ENCODE assay signal across 7 cellular contexts in genomic region chr13:44142540-44142867, GRCh38.
A peak's percentile ranks its signal among the peaks of the same experiment; 100 is the strongest.
DNase-seq lines count a peak whose midpoint lies in the region; ATAC-seq lines count a peak whose summit lies in the region.

No MANE protein-coding gene starts in this region.

- no peaks in the 10 kb centered on the region for H3K9me3 ChIP-seq in HUES48 (ENCODE audit: control insufficient read depth, insufficient read depth, low read length)
- H3K9me3 ChIP-seq in iPS-18a (ENCODE audit: control insufficient read depth, low read depth, low read length), result no peaks in the 10 kb centered on the region

- no peak for ATAC-seq in activated naive CD4-positive, alpha-beta T cell treated with anti-CD3 and anti-CD28 coated beads, Interleukin-2, amount 50 U/mL, for 72 hours
- peak; percentile 5 for ATAC-seq in stimulated activated naive CD8-positive, alpha-beta T cell treated with anti-CD3 and anti-CD28 coated beads, Interleukin-15, amount 100 ng/mL, for 72 hours
- ATAC-seq in HG03135 (IDR thresholded peaks at IDR 0.05; ENCODE audit: unreplicated experiment), result no peak

- no peak overlapping the region for H3K27ac ChIP-seq in HUES48 (ENCODE audit: low read depth, low read length)
- peak overlapping the region; percentile 66 for H3K27ac ChIP-seq in iPS-18a (ENCODE audit: low read length)

- H3K4me1 ChIP-seq in HUES48 (ENCODE audit: control insufficient read depth, insufficient read depth, low read length) (peaks cover 22% of the 10 kb centered on the region), iPS-18a (ENCODE audit: control insufficient read depth, low read depth, low read length) (peaks cover 27% of the 10 kb centered on the region)

- H3K36me3 ChIP-seq in HUES48 (ENCODE audit: control insufficient read depth, insufficient read depth, low read length) (no peaks in the 10 kb centered on the region), iPS-18a (ENCODE audit: control insufficient read depth, low read depth, low read length) (no peaks in the 10 kb centered on the region)

- H3K4me3 ChIP-seq in HUES48 (ENCODE audit: low read depth, low read length) (peak overlapping the region; percentile 82), iPS-18a (ENCODE audit: low read length) (peak overlapping the region; percentile 93)

- H3K27me3 ChIP-seq in HUES48 (ENCODE audit: control insufficient read depth, insufficient read depth, low read length) (no peaks in the 10 kb centered on the region), iPS-18a (ENCODE audit: control insufficient read depth, insufficient read depth, low read length) (no peaks in the 10 kb centered on the region)

- H3K4me3 Mint-ChIP-seq in stimulated activated naive CD8-positive, alpha-beta T cell treated with anti-CD3 and anti-CD28 coated beads, Interleukin-15, amount 100 ng/mL, for 72 hours, result peak overlapping the region; percentile 80 to 90

- H3K27ac Mint-ChIP-seq in activated naive CD4-positive, alpha-beta T cell treated with anti-CD3 and anti-CD28 coated beads, Interleukin-2, amount 50 U/mL, for 72 hours, result peak overlapping the region; percentile 96
- H3K27ac Mint-ChIP-seq in stimulated activated naive CD8-positive, alpha-beta T cell treated with anti-CD3 and anti-CD28 coated beads, Interleukin-15, amount 100 ng/mL, for 72 hours, result peak overlapping the region; percentile 93 to 95

- peaks cover 10% of the 10 kb centered on the region for H3K4me1 Mint-ChIP-seq in stimulated activated naive CD8-positive, alpha-beta T cell treated with anti-CD3 and anti-CD28 coated beads, Interleukin-15, amount 100 ng/mL, for 72 hours

- peaks cover 0 to 6% of the 10 kb centered on the region in 2 donors for H3K36me3 Mint-ChIP-seq in activated naive CD4-positive, alpha-beta T cell treated with anti-CD3 and anti-CD28 coated beads, Interleukin-2, amount 50 U/mL, for 72 hours

- no peaks in the 10 kb centered on the region for H3K9me3 Mint-ChIP-seq in activated naive CD4-positive, alpha-beta T cell treated with anti-CD3 and anti-CD28 coated beads, Interleukin-2, amount 50 U/mL, for 72 hours
- peaks cover 0 to 4% of the 10 kb centered on the region in 2 donors for H3K9me3 Mint-ChIP-seq in stimulated activated naive CD8-positive, alpha-beta T cell treated with anti-CD3 and anti-CD28 coated beads, Interleukin-15, amount 100 ng/mL, for 72 hours

- DNase-seq in activated naive CD4-positive, alpha-beta T cell treated with anti-CD3 and anti-CD28 coated beads, Interleukin-2, amount 50 U/mL, for 72 hours (ENCODE audit: low spot score in 2 of 2), result no peak
- DNase-seq in stimulated activated naive CD8-positive, alpha-beta T cell treated with anti-CD3 and anti-CD28 coated beads, Interleukin-15, amount 100 ng/mL, for 72 hours, result no peak
- DNase-seq in mucosa of gallbladder (ENCODE audit: low spot score), result no peak
- DNase-seq in NCI-H2196 treated with DMSO at 0.1 percent for 48 hours (lab: John Stamatoyannopoulos, UW; ENCODE audit: unreplicated experiment), result no peak

- peaks cover 13% of the 10 kb centered on the region for H3K27me3 Mint-ChIP-seq in stimulated activated naive CD8-positive, alpha-beta T cell treated with anti-CD3 and anti-CD28 coated beads, Interleukin-15, amount 100 ng/mL, for 72 hours

- peak overlapping the region; percentile 84 for H3K9ac ChIP-seq in HUES48 (ENCODE audit: low read depth, low read length)
- H3K9ac ChIP-seq in iPS-18a (ENCODE audit: low read length), result peak overlapping the region; percentile 88
